Comparison of ENCODE assay signal across 11 cellular contexts in genomic region chr6:2942916-2943563, GRCh38. TPM values are rescaled to one million over a fixed set of nuclear protein-coding genes. Genes with fewer than 3 reads are reported as not detected.
DNase-seq lines count a peak whose midpoint lies in the region; ATAC-seq and TF ChIP-seq lines count a peak whose summit lies in the region.
"Had no signal": no experiment of that assay in that cellular context is flagged by ENCODE, and none has a peak within 500 bp of the region (broad histone marks: within the 10 kb centered on the region; RNA-seq: fewer than 3 reads in every experiment).

No MANE protein-coding gene starts in this region.

- CTCF ChIA-PET in activated naive CD4-positive, alpha-beta T cell treated with anti-CD3 and anti-CD28 coated beads, Interleukin-2, amount 10 ng/mL, durations not matched to agents 7 days and 5 days (lab: Charles Lee), result interaction anchor here (0.7 to 2.7 kb wide), 5 partner anchors 10 to 151 kb away, joined by 3 to 15 read pairs (median 5); no protein-coding TSS in a partner anchor

- H3K27ac Mint-ChIP-seq in activated naive CD4-positive, alpha-beta T cell treated with anti-CD3 and anti-CD28 coated beads, Interleukin-2, amount 10 ng/mL, durations not matched to agents 7 days and 5 days, result peak overlapping the region; percentile 92
- peak overlapping the region; percentile 30 for H3K27ac Mint-ChIP-seq in activated T-helper 2 cell treated with anti-CD3 and anti-CD28 coated beads, Interferon-gamma antibody, Interleukin-2, Interleukin-4, amounts not matched to agents 10 μg/mL and 5 μg/mL and 100 μg/mL, durations not matched to agents 14 hours and 24 hours and 36 hours

- H3K9ac ChIP-seq in subcutaneous abdominal adipose tissue (ENCODE audit: low read length in 5 of 5), result no peak overlapping the region

- H3K36me3 ChIP-seq in subcutaneous abdominal adipose tissue (ENCODE audit: control insufficient read depth in 5 of 5, insufficient read depth in 5 of 5, low read length in 5 of 5), result peaks cover 0 to 13% (median 11%) of the 10 kb centered on the region in 5 donors
- no peaks in the 10 kb centered on the region for H3K36me3 ChIP-seq in WERI-Rb-1

- peak overlapping the region; percentile 50 for H3K4me3 Mint-ChIP-seq in activated naive CD4-positive, alpha-beta T cell treated with anti-CD3 and anti-CD28 coated beads, Interleukin-2, amount 10 ng/mL, durations not matched to agents 7 days and 5 days
- no peak overlapping the region for H3K4me3 Mint-ChIP-seq in activated T-helper 2 cell treated with anti-CD3 and anti-CD28 coated beads, Interferon-gamma antibody, Interleukin-2, Interleukin-4, amounts not matched to agents 10 μg/mL and 5 μg/mL and 100 μg/mL, durations not matched to agents 14 hours and 24 hours and 36 hours (ENCODE audit: low read depth)

- peaks cover 28% of the 10 kb centered on the region for H3K36me3 Mint-ChIP-seq in activated naive CD4-positive, alpha-beta T cell treated with anti-CD3 and anti-CD28 coated beads, Interleukin-2, amount 10 ng/mL, durations not matched to agents 7 days and 5 days
- H3K36me3 Mint-ChIP-seq in activated T-helper 2 cell treated with anti-CD3 and anti-CD28 coated beads, Interferon-gamma antibody, Interleukin-2, Interleukin-4, amounts not matched to agents 10 μg/mL and 5 μg/mL and 100 μg/mL, durations not matched to agents 14 hours and 24 hours and 36 hours (ENCODE audit: low read depth), result peaks cover 40% of the 10 kb centered on the region

- H3K27ac ChIP-seq in subcutaneous abdominal adipose tissue (ENCODE audit: low read depth, low read length) (no peak overlapping the region), WERI-Rb-1 (no peak overlapping the region)

- H3K4me1 Mint-ChIP-seq in activated naive CD4-positive, alpha-beta T cell treated with anti-CD3 and anti-CD28 coated beads, Interleukin-2, amount 10 ng/mL, durations not matched to agents 7 days and 5 days, result peaks cover 47% of the 10 kb centered on the region
- peaks cover 30% of the 10 kb centered on the region for H3K4me1 Mint-ChIP-seq in activated T-helper 2 cell treated with anti-CD3 and anti-CD28 coated beads, Interferon-gamma antibody, Interleukin-2, Interleukin-4, amounts not matched to agents 10 μg/mL and 5 μg/mL and 100 μg/mL, durations not matched to agents 14 hours and 24 hours and 36 hours (ENCODE audit: low read depth)

- H3K27me3 ChIP-seq in subcutaneous abdominal adipose tissue (ENCODE audit: control insufficient read depth in 5 of 5, insufficient read depth in 4 of 5, low read length in 5 of 5) (no peaks in the 10 kb centered on the region), WERI-Rb-1 (ENCODE audit: insufficient read depth, low read depth, severe bottlenecking) (no peaks in the 10 kb centered on the region)

- peak overlapping the region in 3 of 5 donors; percentile 14 to 31 (median 24) for H3K4me3 ChIP-seq in subcutaneous abdominal adipose tissue (ENCODE audit: low read depth in 1 of 5, low read length in 5 of 5)
- no peak overlapping the region for H3K4me3 ChIP-seq in WERI-Rb-1 (ENCODE audit: low read depth, low read length)

- peaks cover 12% of the 10 kb centered on the region for H3K27me3 Mint-ChIP-seq in activated naive CD4-positive, alpha-beta T cell treated with anti-CD3 and anti-CD28 coated beads, Interleukin-2, amount 10 ng/mL, durations not matched to agents 7 days and 5 days
- H3K27me3 Mint-ChIP-seq in activated T-helper 2 cell treated with anti-CD3 and anti-CD28 coated beads, Interferon-gamma antibody, Interleukin-2, Interleukin-4, amounts not matched to agents 10 μg/mL and 5 μg/mL and 100 μg/mL, durations not matched to agents 14 hours and 24 hours and 36 hours (ENCODE audit: low read depth), result no peaks in the 10 kb centered on the region

- no peak for ATAC-seq in GM21737 (IDR thresholded peaks at IDR 0.05; ENCODE audit: unreplicated experiment)

- H3K9me3 ChIP-seq in subcutaneous abdominal adipose tissue (ENCODE audit: control insufficient read depth in 5 of 5, low read length in 5 of 5) (no peaks in the 10 kb centered on the region), WERI-Rb-1 (ENCODE audit: severe bottlenecking) (no peaks in the 10 kb centered on the region)

- intact Hi-C loops in activated T-helper 2 cell treated with anti-CD3 and anti-CD28 coated beads, Interferon-gamma antibody, Interleukin-2, Interleukin-4, amounts not matched to agents 10 μg/mL and 5 μg/mL and 100 μg/mL, durations not matched to agents 14 hours and 24 hours and 36 hours (cut with micrococcal nuclease), result loop anchor here (5.0 kb wide), 1 partner anchor 124 kb away; the partner anchor contains the start of gene RIPK1

- DNase-seq in activated naive CD4-positive, alpha-beta T cell treated with anti-CD3 and anti-CD28 coated beads, Interleukin-2, amount 10 ng/mL, durations not matched to agents 7 days and 5 days, result no peak
- DNase-seq in activated naive CD4-positive, alpha-beta T cell treated with Interleukin-2 at 50 U/mL for 16 hours, result no peak
- no peak for DNase-seq in activated T-helper 2 cell treated with anti-CD3 and anti-CD28 coated beads, Interferon-gamma antibody, Interleukin-2, Interleukin-4, amounts not matched to agents 10 μg/mL and 5 μg/mL and 100 μg/mL, durations not matched to agents 14 hours and 24 hours and 36 hours (ENCODE audit: low spot score)
- DNase-seq in islet precursor cell, result peak; percentile 16
- DNase-seq in HT-29 (ENCODE audit: low spot score), result no peak
- DNase-seq in WERI-Rb-1, result no peak
- DNase-seq: erythroblast, NCI-H2029 treated with DMSO at 0.1 percent for 48 hours had no signal

- TF ChIP-seq CTCF in WERI-Rb-1 (IDR thresholded peaks at IDR 0.05; ENCODE audit: low read depth, low read length), result no peak

- H3K9me3 Mint-ChIP-seq in activated naive CD4-positive, alpha-beta T cell treated with anti-CD3 and anti-CD28 coated beads, Interleukin-2, amount 10 ng/mL, durations not matched to agents 7 days and 5 days, result peaks cover 18% of the 10 kb centered on the region
- H3K9me3 Mint-ChIP-seq in activated T-helper 2 cell treated with anti-CD3 and anti-CD28 coated beads, Interferon-gamma antibody, Interleukin-2, Interleukin-4, amounts not matched to agents 10 μg/mL and 5 μg/mL and 100 μg/mL, durations not matched to agents 14 hours and 24 hours and 36 hours, result peaks cover 15% of the 10 kb centered on the region

- peaks cover 0 to 15% (median 4%) of the 10 kb centered on the region in 5 donors for H3K4me1 ChIP-seq in subcutaneous abdominal adipose tissue (ENCODE audit: control insufficient read depth in 5 of 5, insufficient read depth in 5 of 5, low read length in 5 of 5)

RNA-seq across cellular contexts. Expression of gene SERPINB6, which starts 28.3 kb away (rescaled TPM):
- 72.0 and 73.0 TPM in 2 replicates for total RNA-seq in activated T-helper 2 cell treated with anti-CD3 and anti-CD28 coated beads, Interferon-gamma antibody, Interleukin-2, Interleukin-4, amounts not matched to agents 10 μg/mL and 5 μg/mL and 100 μg/mL, durations not matched to agents 14 hours and 24 hours and 36 hours
- 68.0 and 74.6 TPM in 2 replicates for total RNA-seq in HT-29 (2014; rRNA removed; shearing (Covaris generic))

RNA-seq across cellular contexts. Expression of gene SERPINB9, which starts 39.9 kb away (rescaled TPM):
- 120 and 123 TPM in 2 replicates for total RNA-seq in activated T-helper 2 cell treated with anti-CD3 and anti-CD28 coated beads, Interferon-gamma antibody, Interleukin-2, Interleukin-4, amounts not matched to agents 10 μg/mL and 5 μg/mL and 100 μg/mL, durations not matched to agents 14 hours and 24 hours and 36 hours
- total RNA-seq in HT-29 (2014; rRNA removed; shearing (Covaris generic)), result 2.0 and 2.9 TPM in 2 replicates
- total RNA-seq: SK-MEL-5 had no signal

RNA-seq across cellular contexts. Expression of gene NQO2, which starts 56.7 kb away (rescaled TPM):
- total RNA-seq in activated T-helper 2 cell treated with anti-CD3 and anti-CD28 coated beads, Interferon-gamma antibody, Interleukin-2, Interleukin-4, amounts not matched to agents 10 μg/mL and 5 μg/mL and 100 μg/mL, durations not matched to agents 14 hours and 24 hours and 36 hours, result 42.5 and 45.6 TPM in 2 replicates
- 24.4 and 28.5 TPM in 2 replicates for total RNA-seq in HT-29 (2014; rRNA removed; shearing (Covaris generic))

Comparison
In these comparisons a context has a peak if more than half of its experiments do, and no peak if none do; other contexts are left out.
1. RNA of gene SERPINB9, which starts 39.9 kb away (total RNA-seq): 120 to 123 TPM in activated T-helper 2 cell treated with anti-CD3 and anti-CD28 coated beads, Interferon-gamma antibody, Interleukin-2, Interleukin-4, amounts not matched to agents 10 μg/mL and 5 μg/mL and 100 μg/mL, durations not matched to agents 14 hours and 24 hours and 36 hours; 2.0 to 2.9 TPM in HT-29; every median in the first group is over 10 times any median in the second.